In the genomic region with DNA sequence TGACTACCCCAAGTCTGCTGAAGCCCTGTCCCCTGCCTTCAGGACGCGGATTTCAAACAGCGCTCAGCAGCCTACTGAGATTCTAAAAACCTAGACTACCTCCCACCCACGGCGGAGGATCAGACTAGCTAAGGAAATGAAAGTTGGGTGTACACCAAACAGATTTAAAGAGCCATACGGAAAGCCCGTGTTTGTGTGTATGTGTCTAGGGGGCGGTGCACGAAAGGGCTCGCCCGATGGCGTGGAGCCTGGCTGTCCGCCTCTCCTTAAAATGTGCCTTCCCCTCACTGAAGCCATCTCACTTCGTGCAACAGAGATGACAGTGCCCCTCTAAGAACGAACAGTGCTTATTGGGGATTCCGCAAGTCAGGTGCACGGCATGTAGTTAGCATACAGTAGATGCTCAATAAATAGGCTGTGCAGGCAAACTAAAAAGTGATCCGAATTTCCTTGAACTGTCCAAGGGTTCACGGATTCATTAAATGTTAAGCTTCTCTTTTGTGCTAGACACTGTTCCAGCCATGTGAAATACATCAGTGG, we compare ENCODE assay signal across 8 cellular contexts. TPM values are rescaled to one million over a fixed set of nuclear protein-coding genes. Genes with fewer than 3 reads are reported as not detected.
DNase-seq lines count a peak whose midpoint lies in the region; ATAC-seq and TF ChIP-seq lines count a peak whose summit lies in the region.

No MANE protein-coding gene starts in this region.

- POLR2A ChIA-PET in activated CD4-positive, alpha-beta memory T cell treated with anti-CD3 and anti-CD28 coated beads for 36 hours (lab: Charles Lee): interaction anchor here (0.6 to 2.6 kb wide), 7 partner anchors 14 to 49 kb away, joined by 3 to 16 read pairs (median 11); partner anchors contain the start of genes CNOT3, MBOAT7, PRPF31 and RPS9

- H3K4me1 Mint-ChIP-seq in activated CD4-positive, alpha-beta memory T cell treated with anti-CD3 and anti-CD28 coated beads for 36 hours (ENCODE audit: low read depth): peaks cover 52% of the 10 kb centered on the region

- in situ Hi-C loops in gastrocnemius medialis (cut with MboI; ENCODE audit: low sequenced_read_pairs in 4 of 4): no loop called here

- no peak for ATAC-seq in gastrocnemius medialis

- peak overlapping the region; percentile 79 for H3K4me3 ChIP-seq in left ventricle myocardium inferior
- peak overlapping the region; percentile 55 to 87 for H3K4me3 ChIP-seq in foreskin fibroblast (ENCODE audit: low read depth in 1 of 2, low read length in 2 of 2)
- H3K4me3 ChIP-seq in gastrocnemius medialis: peak overlapping the region; percentile 62 to 86 (median 80)

- CTCF ChIA-PET in activated CD4-positive, alpha-beta memory T cell treated with anti-CD3 and anti-CD28 coated beads for 36 hours (lab: Charles Lee): interaction anchor here (0.9 to 2.5 kb wide), 7 partner anchors 9 to 107 kb away, joined by 3 to 11 read pairs (median 3); partner anchors contain the start of gene MBOAT7

- H3K9me3 Mint-ChIP-seq in activated CD4-positive, alpha-beta memory T cell treated with anti-CD3 and anti-CD28 coated beads for 36 hours: no peaks in the 10 kb centered on the region

- H3K4me1 ChIP-seq in left ventricle myocardium inferior (peaks cover 42% of the 10 kb centered on the region), gastrocnemius medialis (peaks cover 23 to 36% of the 10 kb centered on the region in 2 donors)

- DNase-seq in left ventricle myocardium inferior: no peak
- DNase-seq in cardiac septum (ENCODE audit: low spot score): no peak
- peak; percentile 64 for DNase-seq in activated CD4-positive, alpha-beta memory T cell treated with anti-CD3 and anti-CD28 coated beads for 36 hours
- DNase-seq in foreskin fibroblast: peak in 1 of 2 donors; percentile 68
- no peak for DNase-seq in gastrocnemius medialis
- no peak for DNase-seq in NCI-H446 treated with DMSO at 0.1 percent for 48 hours (lab: John Stamatoyannopoulos, UW)
- DNase-seq in ureter (ENCODE audit: low spot score): no peak
- no peak for DNase-seq in islet precursor cell

- peak overlapping the region; percentile 95 for H3K4me3 Mint-ChIP-seq in activated CD4-positive, alpha-beta memory T cell treated with anti-CD3 and anti-CD28 coated beads for 36 hours

- peak overlapping the region; percentile 99 for H3K27ac ChIP-seq in left ventricle myocardium inferior (replicated peaks)
- H3K27ac ChIP-seq in gastrocnemius medialis: peak overlapping the region; percentile 93 to 98 (median 96)

- intact Hi-C loops in left ventricle myocardium inferior (cut with micrococcal nuclease) (no loop called here), cardiac septum (cut with DNase I) (no loop called here), gastrocnemius medialis (cut with DNase I; ENCODE audit: low total_unique reads) (loop anchor here (1.0 to 2.0 kb wide), 4 partner anchors 19 to 56 kb away; partner anchors contain the start of genes CNOT3, MBOAT7 and NDUFA3)
- intact Hi-C loops in activated CD4-positive, alpha-beta memory T cell treated with anti-CD3 and anti-CD28 coated beads for 36 hours (cut with micrococcal nuclease): loop anchor here (1.0 to 5.0 kb wide), 6 partner anchors 22 to 288 kb away; partner anchors contain the start of genes CNOT3, LENG8, NDUFA3 and PRPF31

- H3K27me3 ChIP-seq in left ventricle myocardium inferior (ENCODE audit: low read depth) (no peaks in the 10 kb centered on the region), gastrocnemius medialis (peaks cover 0 to 3% (median 0%) of the 10 kb centered on the region in 3 donors)

- H3K36me3 ChIP-seq in left ventricle myocardium inferior: peaks cover 44% of the 10 kb centered on the region
- H3K36me3 ChIP-seq in gastrocnemius medialis: peaks cover 0 to 43% of the 10 kb centered on the region in 2 donors

- peaks cover 37% of the 10 kb centered on the region for H3K36me3 Mint-ChIP-seq in activated CD4-positive, alpha-beta memory T cell treated with anti-CD3 and anti-CD28 coated beads for 36 hours

- H3K27ac Mint-ChIP-seq in activated CD4-positive, alpha-beta memory T cell treated with anti-CD3 and anti-CD28 coated beads for 36 hours: peak overlapping the region; percentile 98

- TF ChIP-seq CTCF in left ventricle myocardium inferior (IDR thresholded peaks at IDR 0.05; ENCODE audit: borderline replicate concordance) (no peak), foreskin fibroblast (IDR thresholded peaks at IDR 0.05; ENCODE audit: low read depth, low read length) (no peak), gastrocnemius medialis (IDR thresholded peaks at IDR 0.05 in 4 of 5, conservative IDR thresholded peaks at IDR 0.05 in 1 of 5) (no peak)

- peaks cover 3% of the 10 kb centered on the region for H3K27me3 Mint-ChIP-seq in activated CD4-positive, alpha-beta memory T cell treated with anti-CD3 and anti-CD28 coated beads for 36 hours

- no peak for TF ChIP-seq POLR2A in gastrocnemius medialis (IDR thresholded peaks at IDR 0.05)

- H3K9me3 ChIP-seq in left ventricle myocardium inferior (replicated peaks) (no peaks in the 10 kb centered on the region), gastrocnemius medialis (no peaks in the 10 kb centered on the region)

RNA-seq across cellular contexts. Expression of gene LENG1, which starts 0.6 kb away (rescaled TPM):
- total RNA-seq in left ventricle myocardium inferior (7.3 TPM), cardiac septum (8.3 TPM), gastrocnemius medialis (10 to 100 TPM in 3 of 4 donors, 1 to 10 TPM in 1; 6.5 to 14.2 (median 11.9) TPM), ureter (5.8 TPM)
- 1 to 10 TPM; 4.7 to 5.3 TPM for total RNA-seq in activated CD4-positive, alpha-beta memory T cell treated with anti-CD3 and anti-CD28 coated beads for 36 hours

RNA-seq across cellular contexts. Expression of gene TMC4, which starts 14.1 kb away (rescaled TPM):
- total RNA-seq in left ventricle myocardium inferior (2.2 TPM), cardiac septum (4.3 TPM), gastrocnemius medialis (1 to 10 TPM in 1 of 4 donors, under 1 TPM in 1, not detected in 2; 0.87 to 1.6 TPM), ureter (155 TPM)
- under 1 TPM; 0.26 to 0.27 TPM for total RNA-seq in activated CD4-positive, alpha-beta memory T cell treated with anti-CD3 and anti-CD28 coated beads for 36 hours

RNA-seq across cellular contexts. Expression of gene CNOT3, which starts 21.3 kb away (rescaled TPM):
- total RNA-seq in left ventricle myocardium inferior (19.5 TPM), cardiac septum (22.3 TPM), gastrocnemius medialis (10 to 100 TPM in 2 of 4 donors, 1 to 10 TPM in 2; 5.1 to 14.0 (median 10.2) TPM), ureter (54.6 TPM)
- 10 to 100 TPM; 54.6 to 58.7 TPM for total RNA-seq in activated CD4-positive, alpha-beta memory T cell treated with anti-CD3 and anti-CD28 coated beads for 36 hours

RNA-seq across cellular contexts. Expression of gene MBOAT7, which starts 30.5 kb away (rescaled TPM):
- total RNA-seq in left ventricle myocardium inferior: 12.2 TPM
- total RNA-seq in cardiac septum: 24.3 TPM
- total RNA-seq in activated CD4-positive, alpha-beta memory T cell treated with anti-CD3 and anti-CD28 coated beads for 36 hours: 100 to 1,000 TPM; 107 to 112 TPM
- 10 to 100 TPM; 11.6 to 36.4 (median 19.3) TPM for total RNA-seq in gastrocnemius medialis
- total RNA-seq in ureter: 175 TPM

RNA-seq across cellular contexts. Expression of gene TSEN34, which starts 32.2 kb away (rescaled TPM):
- total RNA-seq in left ventricle myocardium inferior (16.2 TPM), cardiac septum (22.6 TPM), gastrocnemius medialis (10 to 100 TPM; 40.9 to 48.9 (median 43.9) TPM), ureter (27.7 TPM)
- total RNA-seq in activated CD4-positive, alpha-beta memory T cell treated with anti-CD3 and anti-CD28 coated beads for 36 hours: 10 to 100 TPM; 15.5 to 16.3 TPM

Comparison
In these comparisons a context has a peak if more than half of its experiments do, and no peak if none do; other contexts are left out.
1. RNA of gene TMC4, which starts 14.1 kb away (total RNA-seq): 155 TPM in ureter (single experiment); 4.3 TPM in cardiac septum (single experiment), 2.2 TPM in left ventricle myocardium inferior (single experiment), 0.87 to 1.6 TPM in gastrocnemius medialis and 0.26 to 0.27 TPM in activated CD4-positive, alpha-beta memory T cell treated with anti-CD3 and anti-CD28 coated beads for 36 hours; every median in the first group is over 10 times any median in the second.
2. intact Hi-C loops: an anchor here in activated CD4-positive, alpha-beta memory T cell treated with anti-CD3 and anti-CD28 coated beads for 36 hours (1.0 to 5.0 kb wide) and gastrocnemius medialis (1.0 to 2.0 kb wide); none called in left ventricle myocardium inferior and cardiac septum.
3. Peak in every context shown above with its lines, with median percentiles within 50 percentile points of each other: H3K4me3 ChIP-seq.